Comparison of ENCODE assay signal across 24 cellular contexts in the genomic region with DNA sequence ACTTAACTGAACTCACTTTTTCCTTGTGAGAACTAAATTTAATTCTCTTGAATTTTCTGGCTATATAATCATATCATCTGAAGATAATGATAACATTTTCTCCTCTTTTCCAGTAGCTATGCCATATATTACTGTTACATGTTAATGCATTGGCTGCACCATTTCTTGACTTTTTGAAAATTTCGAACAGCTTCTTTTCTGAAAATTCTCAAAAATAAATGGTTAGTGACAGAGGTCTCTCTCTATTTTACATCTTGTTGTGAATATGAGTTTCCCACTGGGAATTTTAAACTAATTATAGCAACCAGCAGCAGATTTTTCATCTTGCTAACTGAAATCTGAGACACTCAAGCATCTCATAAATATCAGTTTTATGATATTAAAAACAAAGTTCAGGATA.
"Had no signal": no experiment of that assay in that cellular context is flagged by ENCODE, and none has a peak within 500 bp of the region (broad histone marks: within the 10 kb centered on the region; RNA-seq: fewer than 3 reads in every experiment).

No MANE protein-coding gene starts in this region.

- H3K36me3 Mint-ChIP-seq: WTC11 had no signal

- ATAC-seq: activated CD4-positive, alpha-beta T cell treated with anti-CD3 and anti-CD28 coated beads for 36 hours; activated CD8-positive, alpha-beta memory T cell treated with anti-CD3 and anti-CD28 coated beads, Interleukin-2, amount 10 ng/mL, durations not matched to agents 7 days and 5 days; gastroesophageal sphincter; heart right ventricle; left lung; right cardiac atrium; T-cell; WTC11 had no signal

- H3K36me3 ChIP-seq: brain microvascular endothelial cell, gastroesophageal sphincter, heart right ventricle, left lung, stomach, thoracic aorta had no signal

- H3K4me3 ChIP-seq: gastroesophageal sphincter, heart right ventricle, left lung, skin epidermis, stomach, thoracic aorta had no signal

- H3K27me3 ChIP-seq: brain microvascular endothelial cell, gastroesophageal sphincter, heart right ventricle, left lung, stomach had no signal

- H3K4me3 Mint-ChIP-seq: activated CD4-positive, alpha-beta memory T cell treated with anti-CD3 and anti-CD28 coated beads, Interleukin-2, amount 10 ng/mL, durations not matched to agents 7 days and 5 days; activated CD4-positive, alpha-beta T cell treated with anti-CD3 and anti-CD28 coated beads for 36 hours; activated CD8-positive, alpha-beta memory T cell treated with anti-CD3 and anti-CD28 coated beads, Interleukin-2, amount 10 ng/mL, durations not matched to agents 7 days and 5 days; activated naive CD8-positive, alpha-beta T cell treated with anti-CD3 and anti-CD28 coated beads, Interleukin-2, amount 10 ng/mL, durations not matched to agents 7 days and 5 days; endodermal cell; nephron progenitor cell; T-cell; WTC11 had no signal

- H3K27me3 Mint-ChIP-seq: activated CD4-positive, alpha-beta memory T cell treated with anti-CD3 and anti-CD28 coated beads, Interleukin-2, amount 10 ng/mL, durations not matched to agents 7 days and 5 days; activated CD4-positive, alpha-beta T cell treated with anti-CD3 and anti-CD28 coated beads for 36 hours; activated CD8-positive, alpha-beta memory T cell treated with anti-CD3 and anti-CD28 coated beads, Interleukin-2, amount 10 ng/mL, durations not matched to agents 7 days and 5 days; activated naive CD8-positive, alpha-beta T cell treated with anti-CD3 and anti-CD28 coated beads, Interleukin-2, amount 10 ng/mL, durations not matched to agents 7 days and 5 days; progenitor cell of endocrine pancreas; T-cell had no signal

- H3K9me3 Mint-ChIP-seq: activated CD4-positive, alpha-beta memory T cell treated with anti-CD3 and anti-CD28 coated beads, Interleukin-2, amount 10 ng/mL, durations not matched to agents 7 days and 5 days; activated naive CD8-positive, alpha-beta T cell treated with anti-CD3 and anti-CD28 coated beads, Interleukin-2, amount 10 ng/mL, durations not matched to agents 7 days and 5 days; endodermal cell; T-cell; WTC11 had no signal

- H3K27ac Mint-ChIP-seq: activated CD4-positive, alpha-beta memory T cell treated with anti-CD3 and anti-CD28 coated beads, Interleukin-2, amount 10 ng/mL, durations not matched to agents 7 days and 5 days; activated CD4-positive, alpha-beta T cell treated with anti-CD3 and anti-CD28 coated beads for 36 hours; activated CD8-positive, alpha-beta memory T cell treated with anti-CD3 and anti-CD28 coated beads, Interleukin-2, amount 10 ng/mL, durations not matched to agents 7 days and 5 days; activated naive CD8-positive, alpha-beta T cell treated with anti-CD3 and anti-CD28 coated beads, Interleukin-2, amount 10 ng/mL, durations not matched to agents 7 days and 5 days; activated T-helper 2 cell treated with anti-CD3 and anti-CD28 coated beads, Interferon-gamma antibody, Interleukin-2, Interleukin-4, amounts not matched to agents 10 μg/mL and 5 μg/mL and 100 μg/mL, durations not matched to agents 14 hours and 24 hours and 36 hours; endodermal cell; nephron progenitor cell; progenitor cell of endocrine pancreas; T-cell; WTC11 had no signal

- H3K9me3 ChIP-seq: gastroesophageal sphincter, heart right ventricle, left lung, stomach, thoracic aorta had no signal

- DNase-seq: activated CD4-positive, alpha-beta memory T cell treated with anti-CD3 and anti-CD28 coated beads, Interleukin-2, amount 10 ng/mL, durations not matched to agents 7 days and 5 days; activated CD4-positive, alpha-beta T cell treated with anti-CD3 and anti-CD28 coated beads for 36 hours; activated CD8-positive, alpha-beta memory T cell treated with anti-CD3 and anti-CD28 coated beads, Interleukin-2, amount 10 ng/mL, durations not matched to agents 7 days and 5 days; activated naive CD4-positive, alpha-beta T cell treated with Interleukin-2 at 50 U/mL for 16 hours; activated naive CD8-positive, alpha-beta T cell treated with anti-CD3 and anti-CD28 coated beads, Interleukin-2, amount 10 ng/mL, durations not matched to agents 7 days and 5 days; activated T-cell treated with anti-CD3 and anti-CD28 coated beads, Interleukin-2, amount 50 U/mL, for 1 hour; brain microvascular endothelial cell; central memory CD4-positive, alpha-beta T cell; endodermal cell; heart right ventricle; left lung; nephron progenitor cell; nucleus accumbens; right cardiac atrium; stimulated activated CD4-positive, alpha-beta T cell treated with anti-CD3 and anti-CD28 coated beads, Interleukin-15, amount 100 ng/mL, for 24 hours; stimulated activated CD4-positive, alpha-beta T cell treated with anti-CD3 and anti-CD28 coated beads, Interleukin-2, amount 100 ng/mL, for 48 hours; stomach; T-cell had no signal

- H3K27ac ChIP-seq: brain microvascular endothelial cell, left lung, stomach had no signal
